In genomic region chr17:726331-726919, GRCh38 we compare ENCODE assay signal across 17 cellular contexts. TPM values are rescaled to one million over a fixed set of nuclear protein-coding genes. Genes with fewer than 3 reads are reported as not detected.
DNase-seq lines count a peak whose midpoint lies in the region; ATAC-seq and TF ChIP-seq lines count a peak whose summit lies in the region.
"Had no signal": no experiment of that assay in that cellular context is flagged by ENCODE, and none has a peak within 500 bp of the region (broad histone marks: within the 10 kb centered on the region; RNA-seq: fewer than 3 reads in every experiment).

No MANE protein-coding gene starts in this region.

- H4K8ac ChIP-seq in mesendoderm (ENCODE audit: low read depth, low read length), result no peak overlapping the region

- TF ChIP-seq CTCF in epithelial cell of esophagus (IDR thresholded peaks at IDR 0.05; ENCODE audit: insufficient read depth, low read depth, low read length, missing control alignments) (no peak), left ventricle myocardium inferior (IDR thresholded peaks at IDR 0.05; ENCODE audit: borderline replicate concordance) (no peak)

- no peaks in the 10 kb centered on the region for H3K9me3 ChIP-seq in GM23248 (ENCODE audit: low read depth)
- no peaks in the 10 kb centered on the region for H3K9me3 ChIP-seq in right cardiac atrium (ENCODE audit: control insufficient read depth, low read length)
- no peaks in the 10 kb centered on the region for H3K9me3 ChIP-seq in left ventricle myocardium inferior (replicated peaks)
- H3K9me3 ChIP-seq: BLaER1 treated with 17β-estradiol and CSF1 and Interleukin-3, amounts not matched to agents 10 nM and 100 nM; Peyer's patch; sigmoid colon; testis had no signal

- no peak overlapping the region for H2AFZ ChIP-seq in GM23248

- H3K79me2 ChIP-seq in mesendoderm (ENCODE audit: control insufficient read depth, insufficient read depth, low read length), result no peaks in the 10 kb centered on the region
- 0 out of 2 replicates have a peak, but pooled peaks cover 7% of the 10 kb centered on the region for H3K79me2 ChIP-seq in GM23248 (ENCODE audit: insufficient read depth)

- no peak overlapping the region for H2BK120ac ChIP-seq in mesendoderm (ENCODE audit: low read depth, low read length)

- H3K4ac ChIP-seq in mesendoderm (ENCODE audit: low read depth, low read length), result no peak overlapping the region

- DNase-seq in NCI-H748 (lab: John Stamatoyannopoulos, UW; ENCODE audit: unreplicated experiment), result peak; percentile 26
- no peak for DNase-seq in NCI-H748 treated with DMSO at 0.1 percent for 48 hours (lab: John Stamatoyannopoulos, UW)
- peak; percentile 60 for DNase-seq in epithelial cell of esophagus (ENCODE audit: low read depth)
- peak; percentile 57 for DNase-seq in mesendoderm
- no peak for DNase-seq in GM23248
- no peak for DNase-seq in right cardiac atrium
- no peak for DNase-seq in left ventricle myocardium inferior
- DNase-seq: DMS153; effector CD4-positive, alpha-beta T cell; NCI-H1930; NCI-H774; nucleus accumbens; Peyer's patch; sigmoid colon; testis had no signal

- no peaks in the 10 kb centered on the region for H3K9me2 ChIP-seq in GM23248 (ENCODE audit: insufficient read depth)

- peaks cover 4% of the 10 kb centered on the region for H3K4me1 ChIP-seq in mesendoderm (ENCODE audit: control insufficient read depth, low read depth, low read length)
- no peaks in the 10 kb centered on the region for H3K4me1 ChIP-seq in urinary bladder (ENCODE audit: insufficient read depth)
- H3K4me1 ChIP-seq in GM23248 (ENCODE audit: insufficient read depth), result no peaks in the 10 kb centered on the region
- H3K4me1 ChIP-seq in right cardiac atrium (ENCODE audit: control insufficient read depth, insufficient read depth, low read length), result no peaks in the 10 kb centered on the region
- H3K4me1 ChIP-seq in left ventricle myocardium inferior, result peaks cover 4% of the 10 kb centered on the region
- H3K4me1 ChIP-seq: testis had no signal

- no peak overlapping the region for H3K18ac ChIP-seq in mesendoderm (ENCODE audit: low read length)

- no CpG with 5 or more reads among the region's 19 CpGs for WGBS in mesendoderm (ENCODE audit: extremely low coverage, insufficient coverage, low lambda C conversion rate)
- 54% methylated on average over 19 of the region's 19 CpGs for WGBS in urinary bladder
- WGBS in GM23248 (ENCODE audit: low coverage in 1 of 2, low lambda C conversion rate in 2 of 2, missing lambda C conversion rate in 2 of 2), 2 experiments, result 75 to 81% methylated on average over 19 of the region's 19 CpGs
- 62% methylated on average over 19 of the region's 19 CpGs for WGBS in right cardiac atrium

- no peak overlapping the region for H2BK15ac ChIP-seq in mesendoderm (replicated peaks; ENCODE audit: low read depth)

- H2BK5ac ChIP-seq in mesendoderm (ENCODE audit: low read length), result no peak overlapping the region

- in situ Hi-C loops in GM23248 (cut with MboI), result no loop called here

- H3K4me3 ChIP-seq in epithelial cell of esophagus (ENCODE audit: low read length) (no peak overlapping the region), mesendoderm (ENCODE audit: low read length) (no peak overlapping the region), urinary bladder (ENCODE audit: low read depth, low read length) (no peak overlapping the region), GM23248 (no peak overlapping the region), right cardiac atrium (ENCODE audit: low read length) (no peak overlapping the region), left ventricle myocardium inferior (no peak overlapping the region)
- H3K4me3 ChIP-seq: BLaER1 treated with 17β-estradiol and CSF1 and Interleukin-3, amounts not matched to agents 10 nM and 100 nM; Peyer's patch; sigmoid colon; testis had no signal

- no peaks in the 10 kb centered on the region for H4K20me1 ChIP-seq in GM23248 (ENCODE audit: insufficient read depth)
- H4K20me1 ChIP-seq: BLaER1 treated with 17β-estradiol and CSF1 and Interleukin-3, amounts not matched to agents 10 nM and 100 nM had no signal

- no peak for ATAC-seq in right cardiac atrium

- no peak overlapping the region for H3K23ac ChIP-seq in mesendoderm (ENCODE audit: low read length)

- H3K27me3 ChIP-seq in mesendoderm (ENCODE audit: insufficient read depth, low read length, poor library complexity), result no peaks in the 10 kb centered on the region
- no peaks in the 10 kb centered on the region for H3K27me3 ChIP-seq in GM23248 (replicated peaks; ENCODE audit: insufficient read depth)
- H3K27me3 ChIP-seq in right cardiac atrium (ENCODE audit: control insufficient read depth, insufficient read depth), result no peaks in the 10 kb centered on the region
- H3K27me3 ChIP-seq in left ventricle myocardium inferior (ENCODE audit: low read depth), result no peaks in the 10 kb centered on the region
- H3K27me3 ChIP-seq: BLaER1 treated with 17β-estradiol and CSF1 and Interleukin-3, amounts not matched to agents 10 nM and 100 nM; Peyer's patch; sigmoid colon; testis had no signal

- H3K4me2 ChIP-seq in mesendoderm (ENCODE audit: low read length) (no peak overlapping the region), GM23248 (ENCODE audit: unreplicated experiment) (no peak overlapping the region)
- H3K4me2 ChIP-seq: BLaER1 treated with 17β-estradiol and CSF1 and Interleukin-3, amounts not matched to agents 10 nM and 100 nM had no signal

- no peaks in the 10 kb centered on the region for H3K79me1 ChIP-seq in mesendoderm (ENCODE audit: low read length)

- H3K56ac ChIP-seq in mesendoderm (ENCODE audit: low read length), result no peak overlapping the region

- no peak overlapping the region for H2AK5ac ChIP-seq in mesendoderm (ENCODE audit: low read length)

- H3K9ac ChIP-seq in mesendoderm (ENCODE audit: low read length), result no peak overlapping the region
- no peak overlapping the region for H3K9ac ChIP-seq in GM23248
- H3K9ac ChIP-seq: BLaER1 treated with 17β-estradiol and CSF1 and Interleukin-3, amounts not matched to agents 10 nM and 100 nM had no signal

- H4K5ac ChIP-seq in mesendoderm (ENCODE audit: low read length), result no peak overlapping the region

- peaks cover 6% of the 10 kb centered on the region for H3F3A ChIP-seq in GM23248 (ENCODE audit: insufficient read depth)

- intact Hi-C loops in right cardiac atrium (cut with DNase I) (no loop called here), left ventricle myocardium inferior (cut with micrococcal nuclease) (no loop called here)

- H3K36me3 ChIP-seq in mesendoderm (ENCODE audit: control insufficient read depth, insufficient read depth, low read length), result no peaks in the 10 kb centered on the region
- H3K36me3 ChIP-seq in urinary bladder (ENCODE audit: insufficient read depth), result no peaks in the 10 kb centered on the region
- H3K36me3 ChIP-seq in GM23248 (ENCODE audit: low read depth), result no peaks in the 10 kb centered on the region
- H3K36me3 ChIP-seq in left ventricle myocardium inferior, result no peaks in the 10 kb centered on the region
- H3K36me3 ChIP-seq: BLaER1 treated with 17β-estradiol and CSF1 and Interleukin-3, amounts not matched to agents 10 nM and 100 nM; Peyer's patch; sigmoid colon had no signal

- no peak overlapping the region for H3K27ac ChIP-seq in mesendoderm (ENCODE audit: low read depth, low read length)
- H3K27ac ChIP-seq in urinary bladder (ENCODE audit: low read depth), result peak overlapping the region; percentile 33
- H3K27ac ChIP-seq in GM23248, result no peak overlapping the region
- no peak overlapping the region for H3K27ac ChIP-seq in right cardiac atrium (ENCODE audit: low read length)
- no peak overlapping the region for H3K27ac ChIP-seq in left ventricle myocardium inferior (replicated peaks)
- H3K27ac ChIP-seq: BLaER1 treated with 17β-estradiol and CSF1 and Interleukin-3, amounts not matched to agents 10 nM and 100 nM; Peyer's patch; sigmoid colon; testis had no signal

RNA-seq across cellular contexts. Expression of gene TLCD3A, which starts 6.0 kb away (rescaled TPM):
- 17.5 TPM for polyA plus RNA-seq in mesendoderm (2013, experiment 1 of 2)
- polyA plus RNA-seq in mesendoderm (2013, experiment 2 of 2), result 19.4 TPM
- total RNA-seq in urinary bladder (13.7 TPM), right cardiac atrium (1 to 10 TPM; 3.2 to 5.0 (median 4.1) TPM), left ventricle myocardium inferior (1.5 TPM)
- polyA plus RNA-seq in urinary bladder (10.4 TPM), GM23248 (2016; fragmentation: Nextera tagmentation; extraction: Ambion mirVana) (42.2 and 49.2 TPM in 2 replicates), right cardiac atrium (1.7 TPM)
- 48.9 and 56.4 TPM in 2 replicates for total RNA-seq in GM23248 (2014; rRNA removed; shearing (Covaris generic))

RNA-seq across cellular contexts. Expression of gene VPS53, which starts 11.8 kb away (rescaled TPM):
- polyA plus RNA-seq in mesendoderm (2013, experiment 1 of 2), result 13.0 TPM
- 14.6 TPM for polyA plus RNA-seq in mesendoderm (2013, experiment 2 of 2)
- total RNA-seq in urinary bladder (14.2 TPM), right cardiac atrium (10 to 100 TPM; 37.8 to 58.9 (median 44.7) TPM), left ventricle myocardium inferior (30.7 TPM)
- polyA plus RNA-seq in urinary bladder (9.5 TPM), GM23248 (2016; fragmentation: Nextera tagmentation; extraction: Ambion mirVana) (16.5 and 16.8 TPM in 2 replicates), right cardiac atrium (9.6 TPM)
- total RNA-seq in GM23248 (2014; rRNA removed; shearing (Covaris generic)), result 10.2 and 13.9 TPM in 2 replicates

RNA-seq across cellular contexts. Expression of gene GEMIN4, which starts 25.6 kb away (rescaled TPM):
- polyA plus RNA-seq in mesendoderm (2013, experiment 1 of 2), result 34.4 TPM
- polyA plus RNA-seq in mesendoderm (2013, experiment 2 of 2), result 31.4 TPM
- 7.3 TPM for total RNA-seq in urinary bladder
- polyA plus RNA-seq in urinary bladder, result 18.8 TPM
- 9.7 and 11.1 TPM in 2 replicates for total RNA-seq in GM23248 (2014; rRNA removed; shearing (Covaris generic))
- polyA plus RNA-seq in GM23248 (2016; fragmentation: Nextera tagmentation; extraction: Ambion mirVana), result 18.0 and 18.2 TPM in 2 replicates
- 10 to 100 TPM; 12.5 to 15.7 (median 15.1) TPM for total RNA-seq in right cardiac atrium
- polyA plus RNA-seq in right cardiac atrium, result 5.6 TPM
- 11.1 TPM for total RNA-seq in left ventricle myocardium inferior

RNA-seq across cellular contexts. Expression of gene GLOD4, which starts 55.7 kb away (rescaled TPM):
- 46.4 TPM for polyA plus RNA-seq in mesendoderm (2013, experiment 1 of 2)
- polyA plus RNA-seq in mesendoderm (2013, experiment 2 of 2), result 48.7 TPM
- total RNA-seq in urinary bladder, result 41.0 TPM
- polyA plus RNA-seq in urinary bladder, result 44.0 TPM
- 76.3 and 85.7 TPM in 2 replicates for total RNA-seq in GM23248 (2014; rRNA removed; shearing (Covaris generic))
- polyA plus RNA-seq in GM23248 (2016; fragmentation: Nextera tagmentation; extraction: Ambion mirVana), result 63.5 and 67.7 TPM in 2 replicates
- total RNA-seq in right cardiac atrium, result 10 to 100 TPM; 32.4 to 42.9 (median 36.1) TPM
- 23.6 TPM for polyA plus RNA-seq in right cardiac atrium
- 26.5 TPM for total RNA-seq in left ventricle myocardium inferior

RNA-seq across cellular contexts. Expression of gene MRM3, which starts 55.7 kb away (rescaled TPM):
- 12.1 TPM for polyA plus RNA-seq in mesendoderm (2013, experiment 1 of 2)
- 12.7 TPM for polyA plus RNA-seq in mesendoderm (2013, experiment 2 of 2)
- 9.9 TPM for total RNA-seq in urinary bladder
- polyA plus RNA-seq in urinary bladder, result 17.6 TPM
- 19.1 and 28.7 TPM in 2 replicates for total RNA-seq in GM23248 (2014; rRNA removed; shearing (Covaris generic))
- polyA plus RNA-seq in GM23248 (2016; fragmentation: Nextera tagmentation; extraction: Ambion mirVana), result 19.3 and 21.7 TPM in 2 replicates
- 10 to 100 TPM; 15.6 to 19.2 (median 17.9) TPM for total RNA-seq in right cardiac atrium
- polyA plus RNA-seq in right cardiac atrium, result 20.0 TPM
- total RNA-seq in left ventricle myocardium inferior, result 18.7 TPM

Comparison
In these comparisons a context has a peak if more than half of its experiments do, and no peak if none do; other contexts are left out.
1. DNase-seq: peak in NCI-H748 (single experiment), epithelial cell of esophagus (single experiment) and mesendoderm (single experiment); none in NCI-H748 treated with DMSO at 0.1 percent for 48 hours (single experiment), GM23248 (single experiment), right cardiac atrium (0 of 3) and left ventricle myocardium inferior (single experiment).